ENCODE assay signal across 34 cellular contexts in the genomic region with DNA sequence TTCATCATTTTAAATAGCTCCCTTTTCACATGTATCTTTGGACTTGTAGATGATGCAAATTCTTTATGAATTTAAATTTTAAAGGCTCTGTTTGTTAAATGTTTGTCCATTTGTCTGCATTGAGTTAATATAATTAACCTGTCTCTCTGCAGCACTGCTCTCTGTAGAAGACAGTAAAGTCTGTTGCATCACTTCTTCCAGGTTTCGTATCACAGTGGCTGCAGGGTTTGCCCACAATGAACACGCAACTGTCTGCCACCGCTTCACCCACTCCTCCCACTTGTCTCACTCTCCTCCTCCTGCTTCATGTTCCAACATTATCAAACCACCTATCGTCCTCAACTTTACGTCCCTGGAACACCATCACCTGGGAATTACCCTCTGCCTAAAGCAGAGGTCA.
"Had no signal": no experiment of that assay in that cellular context is flagged by ENCODE, and none has a peak within 500 bp of the region (broad histone marks: within the 10 kb centered on the region; RNA-seq: fewer than 3 reads in every experiment).

No MANE protein-coding gene starts in this region.

- H3K9ac ChIP-seq: KMS-11 had no signal

- H3K27me3 ChIP-seq: SJCRH30 had no signal

- H3K36me3 Mint-ChIP-seq: T-cell had no signal

- H3K4me2 ChIP-seq: KMS-11, PC-9 had no signal

- H3K4me1 Mint-ChIP-seq: T-cell had no signal

- H3K4me3 ChIP-seq: PC-9, SJCRH30, SK-N-MC had no signal

- H3K4me1 ChIP-seq: SJCRH30 had no signal

- H3K36me3 ChIP-seq: SJCRH30 had no signal

- ATAC-seq: Panc1, Right ventricle myocardium inferior, SK-N-SH treated with all-trans-retinoic acid at 6 μM for 48 hours, T-cell had no signal

- H3K9me3 ChIP-seq: SJCRH30 had no signal

- H2AFZ ChIP-seq: PC-9 had no signal

- DNase-seq: Karpas-422, MM.1S, NCI-H1092 treated with DMSO at 0.1 percent for 48 hours, NCI-H1105 treated with DMSO at 0.1 percent for 48 hours, NCI-H1417, NCI-H1436, NCI-H146, NCI-H1694, NCI-H187, NCI-H1930, NCI-H2029 treated with DMSO at 0.1 percent for 48 hours, NCI-H2081 treated with DMSO at 0.1 percent for 48 hours, NCI-H2107, NCI-H2171, NCI-H226, NCI-H446 treated with DMSO at 0.1 percent for 48 hours, NCI-H510A, NCI-H524, NCI-H526, NCI-H69, NCI-H748 treated with DMSO at 0.1 percent for 48 hours, NCI-H82, PC-9, SHP77, SIG-M5, SJCRH30, T-cell had no signal

- H3K27ac ChIP-seq: KMS-11, PC-9, RWPE1, SJCRH30, SK-N-MC had no signal

- H3K27ac Mint-ChIP-seq: T-cell had no signal

- H3K4me3 Mint-ChIP-seq: T-cell had no signal

- FAIRE-seq: RCC 7860 had no signal
